16 cellular contexts compared by ENCODE assay signal in genomic region chr20:51458751-51459439, GRCh38.
"Had no signal": no experiment of that assay in that cellular context is flagged by ENCODE, and none has a peak within 500 bp of the region (broad histone marks: within the 10 kb centered on the region; RNA-seq: fewer than 3 reads in every experiment).

No MANE protein-coding gene starts in this region.

- H3K27me3 ChIP-seq: foreskin keratinocyte, ovary, sigmoid colon, tibial artery had no signal

- H3K36me3 ChIP-seq: ovary, sigmoid colon, tibial artery had no signal

- H3K9me3 ChIP-seq: ovary, sigmoid colon, tibial artery had no signal

- ATAC-seq: effector memory CD8-positive, alpha-beta T cell; foreskin keratinocyte; stimulated activated naive B cell treated with anti-CD40 and anti-IgM and Interleukin-4, amounts not matched to agents 10 μg/mL and 1 μg/mL and 100 μg/mL, for 72 hours; T-cell had no signal

- H3K27ac ChIP-seq: foreskin keratinocyte, ovary, tibial artery, VCaP had no signal

- H3K4me3 ChIP-seq: ovary, sigmoid colon, tibial artery had no signal

- DNase-seq: activated CD4-positive, alpha-beta memory T cell treated with anti-CD3 and anti-CD28 coated beads for 36 hours; activated CD8-positive, alpha-beta memory T cell treated with anti-CD3 and anti-CD28 coated beads, Interleukin-2, amount 50 U/mL, for 48 hours; activated naive CD4-positive, alpha-beta T cell; aorta; dermis blood vessel endothelial cell; effector memory CD8-positive, alpha-beta T cell; foreskin keratinocyte; sigmoid colon; stimulated activated CD4-positive, alpha-beta T cell treated with anti-CD3 and anti-CD28 coated beads, Interleukin-12 subunit alpha, Interleukin-12 subunit beta, amount 100 ng/mL, for 4 hours; stimulated activated CD4-positive, alpha-beta T cell treated with anti-CD3 and anti-CD28 coated beads, Interleukin-2, amount 100 ng/mL, for 24 hours; stimulated activated naive B cell treated with anti-CD40 and anti-IgM and Interleukin-4, amounts not matched to agents 10 μg/mL and 1 μg/mL and 100 μg/mL, for 72 hours; T-cell; T1000; tibial artery had no signal
